Comparison of ENCODE assay signal across 19 cellular contexts in genomic region chr4:169861592-169861991, GRCh38.
DNase-seq lines count a peak whose midpoint lies in the region; ATAC-seq, FAIRE-seq and TF ChIP-seq lines count a peak whose summit lies in the region.
"Had no signal": no experiment of that assay in that cellular context is flagged by ENCODE, and none has a peak within 500 bp of the region (broad histone marks: within the 10 kb centered on the region; RNA-seq: fewer than 3 reads in every experiment).

No MANE protein-coding gene starts in this region.

- no peaks in the 10 kb centered on the region for H3K9me3 ChIP-seq in kidney (ENCODE audit: control insufficient read depth in 1 of 2, low read length in 2 of 2)
- H3K9me3 ChIP-seq: SK-N-SH had no signal

- H3K4me3 ChIP-seq in GM23338 (no peak overlapping the region), kidney (ENCODE audit: low read length in 2 of 2) (no peak overlapping the region)

- H3K79me2 ChIP-seq in GM23338 (replicated peaks; ENCODE audit: insufficient read depth) = no peaks in the 10 kb centered on the region

- H3K4me1 ChIP-seq in GM23338 (ENCODE audit: insufficient read depth) (no peaks in the 10 kb centered on the region), kidney (ENCODE audit: control insufficient read depth in 1 of 2, insufficient read depth in 1 of 2, low read depth in 1 of 2, low read length in 2 of 2) (peaks cover 0 to 3% of the 10 kb centered on the region in 2 donors)

- peaks cover 7% of the 10 kb centered on the region; the same call in 2 of the 3 replicates for H3K4me1 Mint-ChIP-seq in GM23338
- H3K4me1 Mint-ChIP-seq: B cell; CD4-positive, CD25-positive, alpha-beta regulatory T cell had no signal

- no peaks in the 10 kb centered on the region for H3K36me3 ChIP-seq in GM23338 (ENCODE audit: insufficient read depth)
- no peaks in the 10 kb centered on the region for H3K36me3 ChIP-seq in kidney (ENCODE audit: control insufficient read depth in 1 of 2, insufficient read depth in 2 of 2, low read length in 2 of 2)

- FAIRE-seq in kidney (lab: Jason Lieb, UNC) = peak; percentile 8
- FAIRE-seq: G401.6, RCC 7860 had no signal

- peak overlapping the region; percentile 59; the same call in 1 of the 2 replicates for H2AFZ ChIP-seq in GM23338

- no peak overlapping the region for H3K4me2 ChIP-seq in GM23338
- H3K4me2 ChIP-seq: SK-N-SH had no signal

- H3K36me3 Mint-ChIP-seq in GM23338 (ENCODE audit: low read depth) = peaks cover 3% of the 10 kb centered on the region; the same call in 1 of the 3 replicates
- H3K36me3 Mint-ChIP-seq: CD4-positive, CD25-positive, alpha-beta regulatory T cell had no signal

- H4K20me1 ChIP-seq in GM23338 (replicated peaks; ENCODE audit: insufficient read depth) = no peaks in the 10 kb centered on the region

- H3K27ac ChIP-seq in GM23338 (ENCODE audit: low read depth) = no peak overlapping the region
- peak overlapping the region in 1 of 2 donors; percentile 1 for H3K27ac ChIP-seq in kidney (ENCODE audit: low read depth in 2 of 2, low read length in 2 of 2)
- H3K27ac ChIP-seq: HL-60 had no signal

- no peaks in the 10 kb centered on the region for H3K27me3 ChIP-seq in GM23338 (ENCODE audit: insufficient read depth)

- H3K27ac Mint-ChIP-seq in GM23338 = no peak overlapping the region
- H3K27ac Mint-ChIP-seq: B cell; CD4-positive, CD25-positive, alpha-beta regulatory T cell had no signal

- intact Hi-C loops in kidney (cut with DNase I) = no loop called here

- no peak overlapping the region for H3K9ac ChIP-seq in kidney (ENCODE audit: low read length in 2 of 2)
- H3K9ac ChIP-seq: SK-N-SH had no signal

- H3K9me2 ChIP-seq in GM23338 (ENCODE audit: insufficient read depth) = no peaks in the 10 kb centered on the region
- H3K9me2 ChIP-seq: SK-N-SH had no signal

- TF ChIP-seq CTCF in GM23338 (conservative IDR thresholded peaks at IDR 0.05; ENCODE audit: low read depth in 2 of 2) = no peak
- TF ChIP-seq CTCF in kidney (IDR thresholded peaks at IDR 0.05; ENCODE audit: borderline replicate concordance, extremely low read depth, insufficient read depth) = no peak

- no peaks in the 10 kb centered on the region for H3K27me3 Mint-ChIP-seq in GM23338 (ENCODE audit: insufficient read depth, low read depth, poor library complexity)

- no peak for DNase-seq in GM23338 (ENCODE audit: low spot score)
- DNase-seq in NCI-H526 (lab: John Stamatoyannopoulos, UW) = peak; percentile 27 to 45
- no peak for DNase-seq in kidney
- peak; percentile 62 for DNase-seq in renal cortical epithelial cell (ENCODE audit: low read depth)
- no peak for DNase-seq in COR-L47 (lab: John Stamatoyannopoulos, UW)
- DNase-seq in T-helper 9 cell = no peak
- DNase-seq in NCI-H446 treated with DMSO at 0.1 percent for 48 hours (lab: John Stamatoyannopoulos, UW) = no peak
- DNase-seq: CD4-positive, CD25-positive, alpha-beta regulatory T cell; DMS79 treated with DMSO at 0.1 percent for 48 hours; HCEC 1CT; NCI-H187 treated with DMSO at 0.1 percent for 48 hours; NCI-H2171 treated with DMSO at 0.1 percent for 48 hours; NCI-H524 treated with DMSO at 0.1 percent for 48 hours; SHP77; SK-N-SH had no signal

- H3K9me3 Mint-ChIP-seq in GM23338 = peaks cover 4% of the 10 kb centered on the region
- H3K9me3 Mint-ChIP-seq: CD4-positive, CD25-positive, alpha-beta regulatory T cell had no signal

- ATAC-seq in GM23338 = no peak

- no peak overlapping the region for H3K4me3 Mint-ChIP-seq in GM23338
- H3K4me3 Mint-ChIP-seq: B cell; CD4-positive, CD25-positive, alpha-beta regulatory T cell had no signal

- H3F3A ChIP-seq in GM23338 (replicated peaks; ENCODE audit: low read depth) = no peaks in the 10 kb centered on the region

TF ChIP-seq in GM23338, 12 proteins besides CTCF, POLR2A, EP300 and RAD21:
- TF ChIP-seq ZNF114 (CRISPR knock-in tag; IDR thresholded peaks at IDR 0.05) (no peak), ZNF462 (CRISPR knock-in tag; IDR thresholded peaks at IDR 0.05) (no peak), REST (IDR thresholded peaks at IDR 0.05; ENCODE audit: unreplicated experiment) (no peak), EZH2 (IDR thresholded peaks at IDR 0.05; ENCODE audit: low read depth, unreplicated experiment) (no peak), JUNB (IDR thresholded peaks at IDR 0.05; ENCODE audit: unreplicated experiment) (no peak)

Comparison
In these comparisons a context has a peak if more than half of its experiments do, and no peak if none do; other contexts are left out.
1. DNase-seq: peak in NCI-H526 (2 of 2) and renal cortical epithelial cell (single experiment); none in GM23338 (single experiment), kidney (single experiment), COR-L47 (single experiment), T-helper 9 cell (single experiment) and NCI-H446 treated with DMSO at 0.1 percent for 48 hours (single experiment).